8 cellular contexts compared by ENCODE assay signal in genomic region chr1:9234223-9235122, GRCh38. TPM values are rescaled to one million over a fixed set of nuclear protein-coding genes. Genes with fewer than 3 reads are reported as not detected.
DNase-seq lines count a peak whose midpoint lies in the region; ATAC-seq, FAIRE-seq and TF ChIP-seq lines count a peak whose summit lies in the region.

A gene with protein sequence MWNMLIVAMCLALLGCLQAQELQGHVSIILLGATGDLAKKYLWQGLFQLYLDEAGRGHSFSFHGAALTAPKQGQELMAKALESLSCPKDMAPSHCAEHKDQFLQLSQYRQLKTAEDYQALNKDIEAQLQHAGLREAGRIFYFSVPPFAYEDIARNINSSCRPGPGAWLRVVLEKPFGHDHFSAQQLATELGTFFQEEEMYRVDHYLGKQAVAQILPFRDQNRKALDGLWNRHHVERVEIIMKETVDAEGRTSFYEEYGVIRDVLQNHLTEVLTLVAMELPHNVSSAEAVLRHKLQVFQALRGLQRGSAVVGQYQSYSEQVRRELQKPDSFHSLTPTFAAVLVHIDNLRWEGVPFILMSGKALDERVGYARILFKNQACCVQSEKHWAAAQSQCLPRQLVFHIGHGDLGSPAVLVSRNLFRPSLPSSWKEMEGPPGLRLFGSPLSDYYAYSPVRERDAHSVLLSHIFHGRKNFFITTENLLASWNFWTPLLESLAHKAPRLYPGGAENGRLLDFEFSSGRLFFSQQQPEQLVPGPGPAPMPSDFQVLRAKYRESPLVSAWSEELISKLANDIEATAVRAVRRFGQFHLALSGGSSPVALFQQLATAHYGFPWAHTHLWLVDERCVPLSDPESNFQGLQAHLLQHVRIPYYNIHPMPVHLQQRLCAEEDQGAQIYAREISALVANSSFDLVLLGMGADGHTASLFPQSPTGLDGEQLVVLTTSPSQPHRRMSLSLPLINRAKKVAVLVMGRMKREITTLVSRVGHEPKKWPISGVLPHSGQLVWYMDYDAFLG (plus strand): TSS chr1:9234774. CDS start chr1:9244935, 10,161 bp downstream.

- H3K36me3 ChIP-seq in GM06990 (ENCODE audit: control insufficient read depth, insufficient read depth, low read length): no peaks in the 10 kb centered on the region
- H3K36me3 ChIP-seq in left ventricle myocardium inferior: no peaks in the 10 kb centered on the region

- H3K27me3 ChIP-seq in GM06990 (replicated peaks; ENCODE audit: control insufficient read depth, insufficient read depth, low read length) (no peaks in the 10 kb centered on the region), left ventricle myocardium inferior (ENCODE audit: low read depth) (no peaks in the 10 kb centered on the region)

- peak; percentile 56 for ATAC-seq in GM21786 (IDR thresholded peaks at IDR 0.05; ENCODE audit: unreplicated experiment)

- TF ChIP-seq CTCF in GM06990 (IDR thresholded peaks at IDR 0.05; ENCODE audit: insufficient read depth, low read length, poor library complexity, severe bottlenecking): peak; percentile 64
- peak; percentile 80 for TF ChIP-seq CTCF in left ventricle myocardium inferior (IDR thresholded peaks at IDR 0.05; ENCODE audit: borderline replicate concordance)

- DNase-seq in GM06990 (ENCODE audit: extremely low read depth, insufficient read length): peak; percentile 90
- peak; percentile 46 to 60 for DNase-seq in Kasumi-1 (lab: John Stamatoyannopoulos, UW)
- DNase-seq in amniotic epithelial cell (ENCODE audit: low read depth): peak; percentile 69
- peak; percentile 88 for DNase-seq in left ventricle myocardium inferior
- DNase-seq in pulmonary artery endothelial cell (ENCODE audit: low read depth, low spot score): no peak
- DNase-seq in urothelium cell line (ENCODE audit: low spot score): peak; percentile 97

- intact Hi-C loops in T-helper 1 cell treated with Interleukin-12 subunit alpha and Interleukin-12 subunit beta and Interleukin-4 antibody, amounts not matched to agents 30 ng/mL and 1 ng/mL, for 36 hours (cut with micrococcal nuclease): loop anchor here (1.0 to 10.0 kb wide), 5 partner anchors 105 to 590 kb away; partner anchors contain the start of genes CLSTN1, GPR157, SLC25A33 and TMEM201
- intact Hi-C loops in left ventricle myocardium inferior (cut with micrococcal nuclease): no loop called here

- FAIRE-seq in urothelium cell line (lab: Jason Lieb, UNC): peak; percentile 40

- peak within 1 kb of the TSS; percentile 75 for H3K4me3 ChIP-seq in GM06990 (replicated peaks; ENCODE audit: low read depth, low read length)
- H3K4me3 ChIP-seq in left ventricle myocardium inferior: peak within 1 kb of the TSS; percentile 79

- peak within 1 kb of the TSS; percentile 97 for H3K27ac ChIP-seq in left ventricle myocardium inferior (replicated peaks)

- peaks cover 61% of the 10 kb centered on the region for H3K4me1 ChIP-seq in left ventricle myocardium inferior

- H3K9me3 ChIP-seq in left ventricle myocardium inferior (replicated peaks): no peaks in the 10 kb centered on the region

RNA-seq across cellular contexts. Expression of the gene that starts here (rescaled TPM):
- total RNA-seq in T-helper 1 cell treated with Interleukin-12 subunit alpha and Interleukin-12 subunit beta and Interleukin-4 antibody, amounts not matched to agents 30 ng/mL and 1 ng/mL, for 36 hours: 25.0 and 25.1 TPM in 2 replicates
- total RNA-seq in left ventricle myocardium inferior: 21.9 TPM
- total RNA-seq in pulmonary artery endothelial cell: 6.2 and 23.2 TPM in 2 replicates
